11 cellular contexts compared by ENCODE assay signal in genomic region chr1:240455228-240455821, GRCh38.
DNase-seq lines count a peak whose midpoint lies in the region; ATAC-seq and TF ChIP-seq lines count a peak whose summit lies in the region.
"Had no signal": no experiment of that assay in that cellular context is flagged by ENCODE, and none has a peak within 500 bp of the region (broad histone marks: within the 10 kb centered on the region; RNA-seq: fewer than 3 reads in every experiment).

No MANE protein-coding gene starts in this region.

- no peaks in the 10 kb centered on the region for H3F3A ChIP-seq in GM23338 (replicated peaks; ENCODE audit: low read depth)

- H3K27ac Mint-ChIP-seq in GM23338, result no peak overlapping the region
- H3K27ac Mint-ChIP-seq: activated T-cell treated with anti-CD3 and anti-CD28 coated beads, Interleukin-2, amount 50 U/mL, for 72 hours had no signal

- TF ChIP-seq CTCF in AG09309 (IDR thresholded peaks at IDR 0.05; ENCODE audit: control insufficient read depth, insufficient read depth, low read depth, low read length, missing control alignments) (peak; percentile 51), GM23338 (conservative IDR thresholded peaks at IDR 0.05; ENCODE audit: low read depth in 2 of 2) (peak; percentile 72 to 79), Panc1 (IDR thresholded peaks at IDR 0.05) (peak; percentile 42)

- H3K4me1 Mint-ChIP-seq in GM23338, result no peaks in the 10 kb centered on the region

- no peaks in the 10 kb centered on the region for H3K9me3 ChIP-seq in Panc1 (ENCODE audit: control insufficient read depth, insufficient read depth, low read depth, low read length)
- H3K9me3 ChIP-seq: gastrocnemius medialis had no signal

- H3K4me3 ChIP-seq in AG09309 (ENCODE audit: control insufficient read depth, low read depth, low read length) (no peak overlapping the region), GM23338 (no peak overlapping the region), Panc1 (ENCODE audit: low read depth in 2 of 2, low read length in 2 of 2) (no peak overlapping the region)
- H3K4me3 ChIP-seq: gastrocnemius medialis had no signal

- H3K9me2 ChIP-seq in GM23338 (ENCODE audit: insufficient read depth), result no peaks in the 10 kb centered on the region

- no peak overlapping the region for H3K27ac ChIP-seq in GM23338 (ENCODE audit: low read depth)
- no peak overlapping the region for H3K27ac ChIP-seq in Panc1 (ENCODE audit: low read length)
- H3K27ac ChIP-seq: gastrocnemius medialis, RWPE1 had no signal

- no peak overlapping the region for H3K4me2 ChIP-seq in GM23338

- no peak overlapping the region for H2AFZ ChIP-seq in GM23338

- intact Hi-C loops in Panc1 (cut with micrococcal nuclease; ENCODE audit: unreplicated experiment), result no loop called here

- H3K36me3 ChIP-seq in GM23338 (ENCODE audit: insufficient read depth) (no peaks in the 10 kb centered on the region), Panc1 (ENCODE audit: control insufficient read depth, insufficient read depth, low read length) (no peaks in the 10 kb centered on the region)
- H3K36me3 ChIP-seq: gastrocnemius medialis had no signal

- H4K20me1 ChIP-seq in GM23338 (replicated peaks; ENCODE audit: insufficient read depth), result no peaks in the 10 kb centered on the region

- no peaks in the 10 kb centered on the region for H3K27me3 Mint-ChIP-seq in GM23338 (ENCODE audit: insufficient read depth, low read depth, poor library complexity)

- H3K36me3 Mint-ChIP-seq in GM23338 (ENCODE audit: low read depth), result no peaks in the 10 kb centered on the region

- H3K4me1 ChIP-seq in GM23338 (ENCODE audit: insufficient read depth), result no peaks in the 10 kb centered on the region
- no peaks in the 10 kb centered on the region for H3K4me1 ChIP-seq in Panc1 (ENCODE audit: control insufficient read depth, insufficient read depth, low read length)
- H3K4me1 ChIP-seq: gastrocnemius medialis had no signal

- H3K4me3 Mint-ChIP-seq in GM23338, result no peak overlapping the region
- H3K4me3 Mint-ChIP-seq: activated T-cell treated with anti-CD3 and anti-CD28 coated beads, Interleukin-2, amount 50 U/mL, for 72 hours had no signal

- no peaks in the 10 kb centered on the region for H3K79me2 ChIP-seq in GM23338 (replicated peaks; ENCODE audit: insufficient read depth)

- DNase-seq in AG09309 (ENCODE audit: low read depth), result no peak
- DNase-seq in GM23338 (ENCODE audit: low spot score), result peak; percentile 67
- DNase-seq in Panc1 (ENCODE audit: low read depth, low spot score), result no peak
- DNase-seq in iPS DF 19.7 (ENCODE audit: low read depth, low spot score), result peak; percentile 7
- no peak for DNase-seq in activated CD8-positive, alpha-beta memory T cell treated with anti-CD3 and anti-CD28 coated beads, Interleukin-2, amount 50 U/mL, for 4 hours
- no peak for DNase-seq in NCI-H2227 treated with DMSO at 0.1 percent for 48 hours (lab: John Stamatoyannopoulos, UW)
- DNase-seq in RPMI8226, result no peak
- no peak for DNase-seq in NCI-H2196 (lab: John Stamatoyannopoulos, UW; ENCODE audit: unreplicated experiment)
- DNase-seq: activated T-cell treated with anti-CD3 and anti-CD28 coated beads, Interleukin-2, amount 50 U/mL, for 72 hours; gastrocnemius medialis had no signal

- no TSS peak for BruUV-seq in Panc1 (replicated peaks; lab: Mats Ljungman, UMichigan)

- H3K9me3 Mint-ChIP-seq in GM23338, result no peaks in the 10 kb centered on the region
- H3K9me3 Mint-ChIP-seq: activated T-cell treated with anti-CD3 and anti-CD28 coated beads, Interleukin-2, amount 50 U/mL, for 72 hours had no signal

- CTCF ChIA-PET in Panc1 (lab: Charles Lee), result no interaction called here

- in situ Hi-C loops in Panc1 (cut with HindIII; ENCODE audit: low pct_unique_long_range_greater_than_20kb, low sequenced_read_pairs), result no loop called here

- ATAC-seq in GM23338 (peak; percentile 67), Panc1 (no peak)
- ATAC-seq: gastrocnemius medialis had no signal

- POLR2A ChIA-PET in Panc1 (lab: Charles Lee), result interaction anchor here (0.6 kb wide), 1 partner anchor 410 kb away, joined by 4 read pairs; no protein-coding TSS in a partner anchor

- H3K27me3 ChIP-seq in GM23338 (ENCODE audit: insufficient read depth) (no peaks in the 10 kb centered on the region), Panc1 (ENCODE audit: control insufficient read depth, insufficient read depth, low read length) (no peaks in the 10 kb centered on the region)
- H3K27me3 ChIP-seq: gastrocnemius medialis had no signal

TF ChIP-seq in GM23338, 12 proteins besides CTCF, POLR2A, EP300 and RAD21:
- TF ChIP-seq REST (IDR thresholded peaks at IDR 0.05; ENCODE audit: unreplicated experiment) (no peak), CREB1 (CRISPR knock-in tag; IDR thresholded peaks at IDR 0.05; ENCODE audit: low read depth) (no peak), EZH2phosphoT487 (IDR thresholded peaks at IDR 0.05; ENCODE audit: unreplicated experiment) (no peak), ETS1 (IDR thresholded peaks at IDR 0.05) (no peak), ZNF331 (CRISPR knock-in tag; IDR thresholded peaks at IDR 0.05; ENCODE audit: low read depth) (no peak), JUNB (IDR thresholded peaks at IDR 0.05; ENCODE audit: unreplicated experiment) (no peak), EZH2 (IDR thresholded peaks at IDR 0.05; ENCODE audit: low read depth, unreplicated experiment) (no peak)

Comparison
In these comparisons a context has a peak if more than half of its experiments do, and no peak if none do; other contexts are left out.
1. DNase-seq: peak in GM23338 (single experiment) and iPS DF 19.7 (single experiment); none in AG09309 (single experiment), Panc1 (single experiment), activated CD8-positive, alpha-beta memory T cell treated with anti-CD3 and anti-CD28 coated beads, Interleukin-2, amount 50 U/mL, for 4 hours (single experiment), NCI-H2227 treated with DMSO at 0.1 percent for 48 hours (single experiment), RPMI8226 (single experiment) and NCI-H2196 (single experiment).
2. Peak in every context shown above with its lines, with median percentiles within 50 percentile points of each other: CTCF ChIP-seq.